22 cellular contexts compared by ENCODE assay signal in genomic region chr3:17847156-17847555, GRCh38.
"Had no signal": no experiment of that assay in that cellular context is flagged by ENCODE, and none has a peak within 500 bp of the region (broad histone marks: within the 10 kb centered on the region; RNA-seq: fewer than 3 reads in every experiment).

No MANE protein-coding gene starts in this region.

- ATAC-seq: gastrocnemius medialis; heart right ventricle; naive thymus-derived CD4-positive, alpha-beta T cell; sciatic nerve; stimulated activated naive B cell treated with anti-CD40 and anti-IgM and Interleukin-4, amounts not matched to agents 10 μg/mL and 1 μg/mL and 100 μg/mL, for 72 hours; stimulated activated naive CD8-positive, alpha-beta T cell treated with anti-CD3 and anti-CD28 coated beads, Interleukin-15, amount 100 ng/mL, for 72 hours; upper lobe of right lung had no signal

- H3K79me2 ChIP-seq: parathyroid adenoma had no signal

- H3K36me3 ChIP-seq: esophagus muscularis mucosa, gastrocnemius medialis, heart right ventricle, prostate gland, spleen, tibial nerve, upper lobe of right lung, vagina had no signal

- H3K4me1 ChIP-seq: esophagus muscularis mucosa, gastrocnemius medialis, heart right ventricle, parathyroid adenoma, prostate gland, spleen, testis, tibial nerve, upper lobe of right lung, vagina had no signal

- H2AFZ ChIP-seq: parathyroid adenoma had no signal

- H3K9me3 ChIP-seq: esophagus muscularis mucosa, gastrocnemius medialis, heart right ventricle, prostate gland, spleen, testis, tibial nerve, upper lobe of right lung, vagina had no signal

- H3K9ac ChIP-seq: parathyroid adenoma had no signal

- H3K27ac ChIP-seq: epithelial cell of prostate, esophagus muscularis mucosa, gastrocnemius medialis, heart right ventricle, parathyroid adenoma, prostate gland, spleen, testis, tibial nerve, upper lobe of right lung, vagina had no signal

- H3K4me3 ChIP-seq: esophagus muscularis mucosa, gastrocnemius medialis, heart right ventricle, prostate gland, spleen, testis, tibial nerve, upper lobe of right lung, vagina had no signal

- H3K27me3 ChIP-seq: esophagus muscularis mucosa, gastrocnemius medialis, heart right ventricle, spleen, testis, tibial nerve, upper lobe of right lung, vagina had no signal

- DNase-seq: effector memory CD4-positive, alpha-beta T cell; gastrocnemius medialis; heart right ventricle; hypothalamus; kidney glomerular epithelial cell; naive thymus-derived CD4-positive, alpha-beta T cell; nephron progenitor cell; spleen; stimulated activated CD4-positive, alpha-beta T cell treated with anti-CD3 and anti-CD28 coated beads, Interleukin-15, amount 100 ng/mL, for 24 hours; stimulated activated CD4-positive, alpha-beta T cell treated with anti-CD3 and anti-CD28 coated beads, Interleukin-1b, Interleukin-23, amount 100 ng/mL, for 48 hours; stimulated activated CD4-positive, alpha-beta T cell treated with anti-CD3 and anti-CD28 coated beads, Interleukin-4, amount 100 ng/mL, for 4 hours; stimulated activated naive B cell treated with anti-CD40 and anti-IgM and Interleukin-4, amounts not matched to agents 10 μg/mL and 1 μg/mL and 100 μg/mL, for 72 hours; stimulated activated naive CD8-positive, alpha-beta T cell treated with anti-CD3 and anti-CD28 coated beads, Interleukin-15, amount 100 ng/mL, for 72 hours; testis; upper lobe of right lung had no signal
